1 cellular context compared by ENCODE assay signal in genomic region chr16:8660841-8661301, GRCh38.
TF ChIP-seq lines count a peak whose summit lies in the region.

No MANE protein-coding gene starts in this region.

TF ChIP-seq in HepG2, 621 proteins besides CTCF, POLR2A, EP300 and RAD21 (continues in another document):
- TF ChIP-seq HMGXB4 (CRISPR knock-in tag; IDR thresholded peaks at IDR 0.05; ENCODE audit: borderline replicate concordance in 1 of 2, low read depth in 1 of 2) (peak; percentile 32 to 59; a peak in 3 of 4 replicates), SRF (IDR thresholded peaks at IDR 0.05; ENCODE audit: low read depth, low read length) (no peak), KLF13 (CRISPR knock-in tag; IDR thresholded peaks at IDR 0.05) (no peak), ZKSCAN8 (CRISPR knock-in tag; IDR thresholded peaks at IDR 0.05; ENCODE audit: borderline replicate concordance) (no peak), CENPX (CRISPR knock-in tag; IDR thresholded peaks at IDR 0.05) (no peak), FOXK2 (IDR thresholded peaks at IDR 0.05) (no peak), AGO1 (IDR thresholded peaks at IDR 0.05; ENCODE audit: low read depth, low read length, poor library complexity, severe bottlenecking) (no peak), ZBTB38 (CRISPR knock-in tag; IDR thresholded peaks at IDR 0.05) (peak; percentile 52; the same call in 1 of the 2 replicates), TEF (CRISPR knock-in tag; IDR thresholded peaks at IDR 0.05) (no peak), MIXL1 (CRISPR knock-in tag; IDR thresholded peaks at IDR 0.05) (peak; percentile 59; the same call in 1 of the 2 replicates), NR2F6 (IDR thresholded peaks at IDR 0.05) (no peak), NR2F6 (CRISPR knock-in tag; IDR thresholded peaks at IDR 0.05) (peak; percentile 37; the same call in 1 of the 2 replicates), ZFP37 (CRISPR knock-in tag; IDR thresholded peaks at IDR 0.05; ENCODE audit: borderline replicate concordance) (no peak), SPEN (CRISPR knock-in tag; IDR thresholded peaks at IDR 0.05; ENCODE audit: low read depth) (peak; percentile 63; the same call in 1 of the 2 replicates), ZNF263 (CRISPR knock-in tag; IDR thresholded peaks at IDR 0.05) (peak; percentile 93), NFYC (CRISPR knock-in tag; IDR thresholded peaks at IDR 0.05) (no peak), MEIS1 (CRISPR knock-in tag; IDR thresholded peaks at IDR 0.05; ENCODE audit: borderline replicate concordance) (no peak; the same call in 1 of the 2 replicates), ZNF574 (CRISPR knock-in tag; IDR thresholded peaks at IDR 0.05) (no peak), ZNF724P (CRISPR knock-in tag; IDR thresholded peaks at IDR 0.05; ENCODE audit: borderline replicate concordance) (no peak), GPN1 (CRISPR knock-in tag; IDR thresholded peaks at IDR 0.05; ENCODE audit: borderline replicate concordance) (no peak), THRA (CRISPR knock-in tag; IDR thresholded peaks at IDR 0.05; ENCODE audit: borderline replicate concordance) (0 out of 2 replicates have a peak, but pooled peaks have one; percentile 47), RELA (CRISPR knock-in tag; IDR thresholded peaks at IDR 0.05) (0 out of 2 replicates have a peak, but pooled peaks have one; percentile 65), ZFP91 (CRISPR knock-in tag; IDR thresholded peaks at IDR 0.05; ENCODE audit: borderline replicate concordance) (peak; percentile 43; the same call in 1 of the 2 replicates), MAFG (CRISPR knock-in tag; IDR thresholded peaks at IDR 0.05) (no peak), MLLT10 (CRISPR knock-in tag; IDR thresholded peaks at IDR 0.05) (no peak), ZNF275 (CRISPR knock-in tag; IDR thresholded peaks at IDR 0.05; ENCODE audit: borderline replicate concordance) (no peak), ZGPAT (CRISPR knock-in tag; IDR thresholded peaks at IDR 0.05) (no peak), RXRA (CRISPR knock-in tag; IDR thresholded peaks at IDR 0.05) (peak; percentile 33; the same call in 1 of the 2 replicates), ZNF34 (CRISPR knock-in tag; IDR thresholded peaks at IDR 0.05; ENCODE audit: borderline replicate concordance) (no peak), ZZZ3 (CRISPR knock-in tag; IDR thresholded peaks at IDR 0.05; ENCODE audit: borderline replicate concordance) (no peak), MEF2D (CRISPR knock-in tag; IDR thresholded peaks at IDR 0.05) (no peak), ZNF512B (CRISPR knock-in tag; IDR thresholded peaks at IDR 0.05; ENCODE audit: borderline replicate concordance) (0 out of 2 replicates have a peak, but pooled peaks have one; percentile 53), ZNF337 (CRISPR knock-in tag; IDR thresholded peaks at IDR 0.05; ENCODE audit: borderline replicate concordance, low read depth) (no peak), ZSCAN29 (CRISPR knock-in tag; conservative IDR thresholded peaks at IDR 0.05) (no peak), SP1 (IDR thresholded peaks at IDR 0.05) (no peak), SP1 (CRISPR knock-in tag; IDR thresholded peaks at IDR 0.05) (0 out of 2 replicates have a peak, but pooled peaks have one; percentile 32), MYNN (CRISPR knock-in tag; IDR thresholded peaks at IDR 0.05; ENCODE audit: low read depth) (no peak), ZNF430 (CRISPR knock-in tag; IDR thresholded peaks at IDR 0.05) (no peak), MTA1 (CRISPR knock-in tag; IDR thresholded peaks at IDR 0.05; ENCODE audit: borderline replicate concordance) (no peak), ZNF503 (CRISPR knock-in tag; IDR thresholded peaks at IDR 0.05) (no peak), ZNF101 (CRISPR knock-in tag; IDR thresholded peaks at IDR 0.05; ENCODE audit: borderline replicate concordance, low read depth) (no peak), ZUFSP (CRISPR knock-in tag; IDR thresholded peaks at IDR 0.05; ENCODE audit: borderline replicate concordance) (no peak), RARA (CRISPR knock-in tag; IDR thresholded peaks at IDR 0.05) (no peak), HNF4G (IDR thresholded peaks at IDR 0.05; ENCODE audit: borderline replicate concordance, low read depth, low read length) (no peak), HNF4G (CRISPR knock-in tag; IDR thresholded peaks at IDR 0.05; ENCODE audit: borderline replicate concordance, low read depth) (0 out of 2 replicates have a peak, but pooled peaks have one; percentile 23), XBP1 (CRISPR knock-in tag; IDR thresholded peaks at IDR 0.05) (no peak), ZBTB20 (CRISPR knock-in tag; IDR thresholded peaks at IDR 0.05; ENCODE audit: borderline replicate concordance, low read depth) (no peak)
